9 cellular contexts compared by ENCODE assay signal in the genomic region with DNA sequence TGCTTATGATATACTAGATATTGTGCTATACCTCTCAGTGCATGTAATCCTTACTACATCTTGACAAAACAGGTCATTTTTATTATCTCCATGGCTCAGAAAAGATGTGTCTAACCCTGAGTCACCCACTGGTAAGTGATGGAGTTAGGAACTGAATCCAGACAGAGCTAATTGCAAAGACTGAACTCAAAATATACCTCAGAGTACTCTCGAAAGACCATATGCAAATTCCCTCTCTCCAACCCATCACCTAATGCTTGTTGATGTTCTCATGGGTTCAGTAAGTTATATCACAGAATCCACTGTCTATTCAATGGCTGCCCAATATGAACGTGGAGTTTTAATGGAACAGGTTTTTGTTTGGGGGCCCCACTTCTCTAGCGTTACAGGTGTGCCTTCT.
"Had no signal": no experiment of that assay in that cellular context is flagged by ENCODE, and none has a peak within 500 bp of the region (broad histone marks: within the 10 kb centered on the region; RNA-seq: fewer than 3 reads in every experiment).

No MANE protein-coding gene starts in this region.

- DNase-seq: GM23248, GOT3, H7, H9, HCEC 1CT, HFFc6 had no signal

- H3K36me3 ChIP-seq: HAP-1 had no signal

- H3K4me1 ChIP-seq: HAP-1 had no signal

- H3K27ac ChIP-seq: GM23248 had no signal

- H3K9me3 ChIP-seq: HAP-1 had no signal

- H3K4me3 ChIP-seq: GM23248, GM23338, HAP-1 had no signal

- ATAC-seq: GM23338, HCT116 had no signal

- H2AFZ ChIP-seq: GM23248 had no signal

- H3K9ac ChIP-seq: GM23248 had no signal

- H3K4me2 ChIP-seq: GM23338 had no signal
